In genomic region chr7:74026406-74027123, GRCh38 we compare ENCODE assay signal across 8 cellular contexts. TPM values are rescaled to one million over a fixed set of nuclear protein-coding genes. Genes with fewer than 3 reads are reported as not detected.
DNase-seq lines count a peak whose midpoint lies in the region; ATAC-seq, FAIRE-seq and TF ChIP-seq lines count a peak whose summit lies in the region.

No MANE protein-coding gene starts in this region.

- peak; percentile 82 for DNase-seq in BE2C
- DNase-seq in NCI-H82 treated with DMSO at 0.1 percent for 48 hours (lab: John Stamatoyannopoulos, UW; ENCODE audit: unreplicated experiment) = peak; percentile 1
- peak; percentile 21 for DNase-seq in activated CD8-positive, alpha-beta memory T cell treated with anti-CD3 and anti-CD28 coated beads, Interleukin-2, amount 50 U/mL, for 24 hours (ENCODE audit: extremely low read depth)
- peak; percentile 72 for DNase-seq in endothelial cell of umbilical vein (ENCODE audit: low read depth, low spot score)
- peak; percentile 79 for DNase-seq in mucosa of gallbladder (ENCODE audit: low spot score)
- peak; percentile 49 for DNase-seq in stimulated activated CD8-positive, alpha-beta memory T cell treated with anti-CD3 and anti-CD28 coated beads, Interleukin-4, amount 100 ng/mL, for 24 hours (ENCODE audit: low read depth)

- peak; percentile 85 for FAIRE-seq in endothelial cell of umbilical vein (lab: Jason Lieb, UNC)

- no peaks in the 10 kb centered on the region for H4K20me1 ChIP-seq in endothelial cell of umbilical vein (replicated peaks; ENCODE audit: control insufficient read depth, extremely low read depth, insufficient read depth, low read length)

- no peak overlapping the region for H3K4me3 ChIP-seq in BE2C (ENCODE audit: low read depth, low read length)
- no peak overlapping the region for H3K4me3 ChIP-seq in endothelial cell of umbilical vein (replicated peaks in 1 of 3; ENCODE audit: insufficient read depth in 1 of 3, low read depth in 1 of 3, low read length in 3 of 3)

- H3K27ac ChIP-seq in endothelial cell of umbilical vein (ENCODE audit: insufficient read depth, low read depth, low read length) = no peak overlapping the region

- dilution Hi-C loops in endothelial cell of umbilical vein (cut with MboI; ENCODE audit: extremely low pct_ligation_motif_present, low sequenced_read_pairs) = no loop called here

- CTCF ChIA-PET in endothelial cell of umbilical vein (lab: Charles Lee) = interaction anchor here (0.5 to 4.8 kb wide), 62 partner anchors 8 to 368 kb away, joined by 3 to 105 read pairs (median 7); partner anchors contain the start of gene LIMK1

- H3K9me1 ChIP-seq in endothelial cell of umbilical vein (replicated peaks; ENCODE audit: control insufficient read depth, extremely low read depth, insufficient read depth, low read length) = no peaks in the 10 kb centered on the region

- peaks cover 44% of the 10 kb centered on the region for H3K4me1 ChIP-seq in BE2C
- peaks cover 19% of the 10 kb centered on the region for H3K4me1 ChIP-seq in endothelial cell of umbilical vein (ENCODE audit: control insufficient read depth, extremely low read depth, insufficient read depth, low read length)

- H3K79me2 ChIP-seq in endothelial cell of umbilical vein (ENCODE audit: control insufficient read depth, insufficient read depth, low read length) = no peaks in the 10 kb centered on the region

- no peak for TF ChIP-seq POLR2A in endothelial cell of umbilical vein (IDR thresholded peaks at IDR 0.05; ENCODE audit: low read depth, low read length)

- POLR2A ChIA-PET in endothelial cell of umbilical vein (lab: Charles Lee) = interaction anchor here (0.6 kb wide), 2 partner anchors 129 to 644 kb away, joined by 3 to 4 read pairs; no protein-coding TSS in a partner anchor

- ATAC-seq in GM21825 (IDR thresholded peaks at IDR 0.05; ENCODE audit: unreplicated experiment) = peak; percentile 53
- no peak for ATAC-seq in HG03460 (IDR thresholded peaks at IDR 0.05; ENCODE audit: unreplicated experiment)

- H3K36me3 ChIP-seq in BE2C (no peaks in the 10 kb centered on the region), endothelial cell of umbilical vein (ENCODE audit: control insufficient read depth in 2 of 2, extremely low read depth in 1 of 2, insufficient read depth in 2 of 2, low read length in 2 of 2) (no peaks in the 10 kb centered on the region)

- H3K9me3 ChIP-seq in BE2C = no peaks in the 10 kb centered on the region
- H3K9me3 ChIP-seq in endothelial cell of umbilical vein (replicated peaks; ENCODE audit: control insufficient read depth, insufficient read depth, low read length) = no peaks in the 10 kb centered on the region

- H3K4me2 ChIP-seq in endothelial cell of umbilical vein (ENCODE audit: insufficient read depth, low read length) = no peak overlapping the region

- intact Hi-C loops in endothelial cell of umbilical vein (cut with micrococcal nuclease) = loop anchor here (1.0 to 5.0 kb wide), 3 partner anchors 139 to 214 kb away; no protein-coding TSS in a partner anchor

- H3K27me3 ChIP-seq in BE2C = no peaks in the 10 kb centered on the region
- H3K27me3 ChIP-seq in endothelial cell of umbilical vein (ENCODE audit: control insufficient read depth in 2 of 2, insufficient read depth in 2 of 2, low read length in 2 of 2) = peaks cover 11 to 17% of the 10 kb centered on the region in 2 experiments

- TF ChIP-seq CTCF in BE2C (IDR thresholded peaks at IDR 0.05; ENCODE audit: low read depth, low read length) (peak; percentile 90), endothelial cell of umbilical vein (IDR thresholded peaks at IDR 0.05; ENCODE audit: extremely low read depth in 1 of 2, insufficient read depth in 1 of 2, low read depth in 1 of 2, low read length in 2 of 2) (peak; percentile 91 to 95)

- BruUV-seq in endothelial cell of umbilical vein (replicated peaks; lab: Mats Ljungman, UMichigan) = no TSS peak

- no peak overlapping the region for H3K9ac ChIP-seq in endothelial cell of umbilical vein (replicated peaks; ENCODE audit: extremely low read depth, insufficient read depth, low read length)

- H2AFZ ChIP-seq in endothelial cell of umbilical vein (ENCODE audit: low read depth, low read length) = no peak overlapping the region

TF ChIP-seq in endothelial cell of umbilical vein, 7 proteins besides CTCF, POLR2A, EP300 and RAD21:
- no peak for TF ChIP-seq FOS (IDR thresholded peaks at IDR 0.05; ENCODE audit: borderline replicate concordance, insufficient read depth, low read length)
- no peak for TF ChIP-seq JUN (IDR thresholded peaks at IDR 0.05; ENCODE audit: borderline replicate concordance, insufficient read depth, insufficient read length, low read depth)
- TF ChIP-seq GATA2 (IDR thresholded peaks at IDR 0.05; ENCODE audit: insufficient read depth, insufficient read length, low read depth, low read length) = no peak
- TF ChIP-seq MAX (IDR thresholded peaks at IDR 0.05; ENCODE audit: insufficient read depth, insufficient read length) = no peak
- TF ChIP-seq MYC (IDR thresholded peaks at IDR 0.05; ENCODE audit: low read depth, low read length) = no peak
- no peak for TF ChIP-seq EZH2 (IDR thresholded peaks at IDR 0.05; ENCODE audit: borderline replicate concordance, low read depth, low read length, severe bottlenecking)
- no peak for TF ChIP-seq POLR2AphosphoS5 (IDR thresholded peaks at IDR 0.05; ENCODE audit: insufficient read depth, low read depth, low read length)

RNA-seq across cellular contexts. Expression of gene ELN, which starts 1.4 kb away (rescaled TPM):
- 35.3 TPM for polyA plus RNA-seq in BE2C (2012; ENCODE audit: insufficient read depth, insufficient read length, low read depth)
- 0.18 and 1.7 TPM in 2 replicates for total RNA-seq in endothelial cell of umbilical vein
- 2.6 and 3.1 TPM in 2 replicates for polyA plus RNA-seq in endothelial cell of umbilical vein
- polyA plus RNA-seq in endothelial cell of umbilical vein (2011; cell fraction: cytosol; rRNA removed) = 1.2 and 2.4 TPM in 2 replicates
- polyA plus RNA-seq in endothelial cell of umbilical vein (2011; cell fraction: nucleus; rRNA removed) = 1.7 and 3.5 TPM in 2 replicates
- 0.10 TPM in 1 of 2 replicates, not detected in the other for polyA plus RNA-seq in endothelial cell of umbilical vein (2012)
- 0.98 and 1.5 TPM in 2 replicates for polyA minus RNA-seq in endothelial cell of umbilical vein
- not detected for polyA minus RNA-seq in endothelial cell of umbilical vein (2011; cell fraction: cytosol; rRNA and poly(A)+ RNA removed)
- polyA minus RNA-seq in endothelial cell of umbilical vein (2011; cell fraction: nucleus; rRNA and poly(A)+ RNA removed) = 1.1 and 2.1 TPM in 2 replicates
- total RNA-seq in mucosa of gallbladder = 70.3 TPM

RNA-seq across cellular contexts. Expression of gene LIMK1, which starts 57.0 kb away (rescaled TPM):
- 23.1 TPM for polyA plus RNA-seq in BE2C (2012; ENCODE audit: insufficient read depth, insufficient read length, low read depth)
- total RNA-seq in endothelial cell of umbilical vein (54.4 and 54.5 TPM in 2 replicates), mucosa of gallbladder (26.9 TPM)
- 52.9 and 62.0 TPM in 2 replicates for polyA plus RNA-seq in endothelial cell of umbilical vein
- polyA plus RNA-seq in endothelial cell of umbilical vein (2011; cell fraction: cytosol; rRNA removed) = 44.1 and 53.1 TPM in 2 replicates
- 35.1 and 41.7 TPM in 2 replicates for polyA plus RNA-seq in endothelial cell of umbilical vein (2011; cell fraction: nucleus; rRNA removed)
- polyA plus RNA-seq in endothelial cell of umbilical vein (2012) = 57.2 and 60.2 TPM in 2 replicates
- polyA minus RNA-seq in endothelial cell of umbilical vein = 46.3 and 56.0 TPM in 2 replicates
- 14.4 TPM for polyA minus RNA-seq in endothelial cell of umbilical vein (2011; cell fraction: cytosol; rRNA and poly(A)+ RNA removed)
- 12.6 and 20.9 TPM in 2 replicates for polyA minus RNA-seq in endothelial cell of umbilical vein (2011; cell fraction: nucleus; rRNA and poly(A)+ RNA removed)

Comparison
In these comparisons a context has a peak if more than half of its experiments do, and no peak if none do; other contexts are left out.
1. DNase-seq: peak in every context shown above with its lines; median percentile 82 in BE2C; 79 in mucosa of gallbladder; 72 in endothelial cell of umbilical vein; 49 in stimulated activated CD8-positive, alpha-beta memory T cell treated with anti-CD3 and anti-CD28 coated beads, Interleukin-4, amount 100 ng/mL, for 24 hours; 21 in activated CD8-positive, alpha-beta memory T cell treated with anti-CD3 and anti-CD28 coated beads, Interleukin-2, amount 50 U/mL, for 24 hours; 1 in NCI-H82 treated with DMSO at 0.1 percent for 48 hours.
2. RNA of gene ELN, which starts 1.4 kb away (total RNA-seq): 70.3 TPM in mucosa of gallbladder (single experiment); 0.18 to 1.7 TPM in endothelial cell of umbilical vein; every median in the first group is over 10 times any median in the second.